In genomic region chr19:47013041-47013517, GRCh38 we compare ENCODE assay signal across 1 cellular context.
TF ChIP-seq lines count a peak whose summit lies in the region.

No MANE protein-coding gene starts in this region.

TF ChIP-seq in SK-N-SH treated with all-trans-retinoic acid at 6 μM for 48 hours, 23 proteins besides CTCF, POLR2A, EP300 and RAD21 (continued from another document):
- TF ChIP-seq PATZ1 (CRISPR knock-in tag; IDR thresholded peaks at IDR 0.05; ENCODE audit: borderline replicate concordance) = no peak
